10 cellular contexts compared by ENCODE assay signal in the genomic region with DNA sequence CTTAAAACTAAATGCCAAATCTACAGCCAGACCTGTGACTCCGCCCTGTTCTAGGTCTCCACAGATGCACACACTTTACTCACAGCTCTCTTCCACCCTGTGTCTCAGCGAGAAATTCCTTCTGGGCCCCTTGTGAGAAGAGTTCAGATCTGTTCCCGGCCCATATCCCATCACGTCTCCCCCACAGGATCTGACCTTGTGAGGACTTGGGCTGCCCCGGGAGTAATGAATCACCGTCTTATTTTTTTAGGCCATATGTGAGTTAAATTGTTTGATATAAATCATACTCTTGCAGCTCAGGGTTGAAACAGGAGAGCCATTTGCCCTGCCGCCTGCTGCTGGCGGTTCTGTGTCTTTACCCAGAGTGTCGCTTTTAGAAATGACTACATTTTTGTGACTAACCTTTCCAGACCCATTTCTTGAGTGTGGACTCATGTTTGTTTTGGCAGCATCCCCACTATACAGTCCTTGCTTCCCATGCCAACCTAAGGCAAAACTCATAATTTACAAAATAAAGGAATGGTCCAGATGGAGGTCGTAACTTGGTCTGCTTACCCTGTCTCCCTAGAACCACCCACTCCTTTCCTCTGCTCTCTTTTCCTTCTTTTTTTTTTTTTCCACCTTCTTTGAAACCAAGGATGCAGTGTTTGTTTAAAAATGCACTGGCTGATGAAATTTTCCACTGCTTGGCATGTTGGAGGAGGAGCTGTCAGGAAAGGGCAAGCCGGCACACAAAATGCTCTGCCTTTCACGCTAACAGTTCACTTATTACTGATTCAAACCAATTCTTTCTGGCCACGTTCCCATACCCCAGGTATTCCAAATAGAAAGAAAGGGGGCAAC.
DNase-seq lines count a peak whose midpoint lies in the region; ATAC-seq, FAIRE-seq and TF ChIP-seq lines count a peak whose summit lies in the region.
"Had no signal": no experiment of that assay in that cellular context is flagged by ENCODE, and none has a peak within 500 bp of the region (broad histone marks: within the 10 kb centered on the region; RNA-seq: fewer than 3 reads in every experiment).

No MANE protein-coding gene starts in this region.

- H3K9ac ChIP-seq in smooth muscle cell (ENCODE audit: low read depth) = peak overlapping the region; percentile 91

- H3K4me3 ChIP-seq in smooth muscle cell = peak overlapping the region; percentile 3

- intact Hi-C loops in Right ventricle myocardium superior (cut with DNase I) = no loop called here

- peaks cover 3% of the 10 kb centered on the region for H3F3A ChIP-seq in smooth muscle cell (ENCODE audit: low read depth)

- ATAC-seq in Right ventricle myocardium superior (ENCODE audit: poor library complexity) (peak; percentile 90), HG02571 (IDR thresholded peaks at IDR 0.05; ENCODE audit: unreplicated experiment) (no peak)
- ATAC-seq: natural killer cell had no signal

- H3K27ac ChIP-seq in smooth muscle cell (ENCODE audit: low read depth) = peak overlapping the region; percentile 99

- H4K20me1 ChIP-seq in smooth muscle cell (ENCODE audit: low read depth) = no peaks in the 10 kb centered on the region

- H3K36me3 ChIP-seq in smooth muscle cell (ENCODE audit: low read depth) = no peaks in the 10 kb centered on the region

- TF ChIP-seq CTCF in smooth muscle cell (IDR thresholded peaks at IDR 0.05; ENCODE audit: borderline replicate concordance, insufficient read depth, poor library complexity, severe bottlenecking) = no peak

- no peaks in the 10 kb centered on the region for H3K27me3 ChIP-seq in smooth muscle cell (ENCODE audit: low read depth)

- TF ChIP-seq POLR2A in H54 (IDR thresholded peaks at IDR 0.05; ENCODE audit: low read depth, low read length) = 0 out of 2 replicates have a peak, but pooled peaks have one; percentile 17

- H3K4me2 ChIP-seq in smooth muscle cell = peak overlapping the region; percentile 80

- FAIRE-seq in H54 (lab: Jason Lieb, UNC) = peak; percentile 75

- no peaks in the 10 kb centered on the region for H3K9me3 ChIP-seq in smooth muscle cell (replicated peaks; ENCODE audit: low read depth)

- H3K4me1 ChIP-seq in smooth muscle cell (ENCODE audit: low read depth) = peaks cover 23% of the 10 kb centered on the region

- peak; percentile 22 for DNase-seq in H54 (ENCODE audit: insufficient read length, low spot score)
- peak; percentile 45 for DNase-seq in T1000 (lab: John Stamatoyannopoulos, UW)
- peak; percentile 42 for DNase-seq in Right ventricle myocardium superior
- DNase-seq in smooth muscle cell (lab: John Stamatoyannopoulos, UW; ENCODE audit: unreplicated experiment) = no peak
- DNase-seq in NAMALWA (ENCODE audit: low spot score) = no peak
- no peak for DNase-seq in activated CD4-positive, alpha-beta T cell treated with anti-CD3 and anti-CD28 coated beads for 1 hour
- no peak for DNase-seq in DMS153 (lab: John Stamatoyannopoulos, UW)
- DNase-seq: activated gamma-delta T cell treated with Interleukin-2 at 50 U/mL for 16 hours, natural killer cell had no signal

- WGBS in smooth muscle cell (ENCODE audit: low lambda C conversion rate) = 27% methylated on average over 13 of the region's 13 CpGs

- peak overlapping the region; percentile 67 for H2AFZ ChIP-seq in smooth muscle cell (ENCODE audit: low read depth)

- H3K79me2 ChIP-seq in smooth muscle cell (ENCODE audit: low read depth) = no peaks in the 10 kb centered on the region

Comparison
In these comparisons a context has a peak if more than half of its experiments do, and no peak if none do; other contexts are left out.
1. DNase-seq: peak in H54 (single experiment), T1000 (single experiment) and Right ventricle myocardium superior (single experiment); none in smooth muscle cell (single experiment), NAMALWA (single experiment), activated CD4-positive, alpha-beta T cell treated with anti-CD3 and anti-CD28 coated beads for 1 hour (single experiment) and DMS153 (single experiment).